ENCODE assay signal across 12 cellular contexts in the genomic region with DNA sequence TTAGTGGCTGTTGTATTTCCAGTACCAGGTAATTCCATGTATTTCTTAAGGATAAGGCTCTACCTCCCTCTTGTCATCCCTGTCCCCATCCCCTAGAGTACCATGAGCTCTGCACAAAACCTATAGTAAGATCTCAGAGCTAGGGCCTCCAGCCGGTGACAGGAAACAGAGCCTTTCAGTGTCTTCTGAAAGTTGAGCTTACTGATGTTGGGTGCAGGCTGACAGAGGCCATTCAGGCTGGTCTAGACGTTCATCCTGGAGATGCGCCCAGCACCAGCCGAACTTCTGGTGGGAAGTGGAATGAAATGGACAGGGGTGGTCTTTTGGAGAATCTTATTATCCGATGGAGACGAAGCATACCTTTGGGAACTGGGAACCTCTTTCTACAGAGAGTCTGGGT. TPM values are rescaled to one million over a fixed set of nuclear protein-coding genes. Genes with fewer than 3 reads are reported as not detected.
DNase-seq lines count a peak whose midpoint lies in the region; ATAC-seq and TF ChIP-seq lines count a peak whose summit lies in the region.
"Had no signal": no experiment of that assay in that cellular context is flagged by ENCODE, and none has a peak within 500 bp of the region (broad histone marks: within the 10 kb centered on the region; RNA-seq: fewer than 3 reads in every experiment).

No MANE protein-coding gene starts in this region.

- peak overlapping the region; percentile 92 for H3K27ac Mint-ChIP-seq in Caco-2 (ENCODE audit: unreplicated experiment)

- no peaks in the 10 kb centered on the region for H3F3A ChIP-seq in GM23248 (ENCODE audit: insufficient read depth)
- H3F3A ChIP-seq in PC-9 (ENCODE audit: insufficient read depth, low read depth) = no peaks in the 10 kb centered on the region

- H3K36me3 ChIP-seq in Caco-2 (ENCODE audit: control insufficient read depth, insufficient read depth, low read length) (no peaks in the 10 kb centered on the region), GM23248 (ENCODE audit: low read depth) (no peaks in the 10 kb centered on the region), PC-9 (ENCODE audit: low read depth) (no peaks in the 10 kb centered on the region)

- no peaks in the 10 kb centered on the region for H3K27me3 ChIP-seq in Caco-2 (replicated peaks; ENCODE audit: control insufficient read depth, insufficient read depth, low read length)
- H3K27me3 ChIP-seq in GM23248 (replicated peaks; ENCODE audit: insufficient read depth) = no peaks in the 10 kb centered on the region; the same call in 1 of the 2 replicates
- no peaks in the 10 kb centered on the region for H3K27me3 ChIP-seq in PC-9 (ENCODE audit: insufficient read depth, low read depth)

- POLR2A ChIA-PET in Caco-2 (lab: Charles Lee) = no interaction called here
- POLR2A ChIA-PET in RWPE1 (lab: Yijun Ruan, JAX; ENCODE audit: low non-redundant PET) = no interaction called here
- POLR2A ChIA-PET in PC-9 (lab: Charles Lee; ENCODE audit: unreplicated experiment) = no interaction called here

- H3K4me2 ChIP-seq in GM23248 (ENCODE audit: unreplicated experiment) (no peak overlapping the region), PC-9 (no peak overlapping the region)
- H3K4me2 ChIP-seq: KMS-11 had no signal

- no peaks in the 10 kb centered on the region for H3K79me2 ChIP-seq in GM23248 (ENCODE audit: insufficient read depth)
- no peaks in the 10 kb centered on the region for H3K79me2 ChIP-seq in PC-9 (ENCODE audit: low read depth)

- H3K4me1 ChIP-seq in Caco-2 (peaks cover 40% of the 10 kb centered on the region), GM23248 (ENCODE audit: insufficient read depth) (no peaks in the 10 kb centered on the region), PC-9 (replicated peaks; ENCODE audit: insufficient read depth) (no peaks in the 10 kb centered on the region; the same call in 1 of the 2 replicates)

- peaks cover 69% of the 10 kb centered on the region for H3K4me1 Mint-ChIP-seq in Caco-2 (ENCODE audit: low read depth, unreplicated experiment)

- 73 to 75% methylated on average over 6 of the region's 6 CpGs for WGBS in GM23248 (ENCODE audit: low coverage in 1 of 2, low lambda C conversion rate in 2 of 2, missing lambda C conversion rate in 2 of 2), 2 experiments

- no peak overlapping the region for H2AFZ ChIP-seq in GM23248
- no peak overlapping the region for H2AFZ ChIP-seq in PC-9

- H3K9me2 ChIP-seq in GM23248 (ENCODE audit: insufficient read depth) (no peaks in the 10 kb centered on the region), PC-9 (ENCODE audit: insufficient read depth) (no peaks in the 10 kb centered on the region)

- H3K27me3 Mint-ChIP-seq in Caco-2 (ENCODE audit: insufficient read depth, unreplicated experiment) = no peaks in the 10 kb centered on the region

- H3K4me3 ChIP-seq in Caco-2 (ENCODE audit: low read depth, low read length) (no peak overlapping the region), GM23248 (no peak overlapping the region), PC-9 (no peak overlapping the region)

- H4K20me1 ChIP-seq in GM23248 (ENCODE audit: insufficient read depth) (no peaks in the 10 kb centered on the region), PC-9 (ENCODE audit: insufficient read depth) (no peaks in the 10 kb centered on the region)

- TF ChIP-seq CTCF in Caco-2 (IDR thresholded peaks at IDR 0.05; ENCODE audit: insufficient read depth in 1 of 2, low read depth in 1 of 2, low read length in 1 of 2, severe bottlenecking in 1 of 2, unreplicated experiment in 1 of 2) (no peak), RWPE1 (conservative IDR thresholded peaks at IDR 0.05; ENCODE audit: low read depth) (no peak), PC-9 (conservative IDR thresholded peaks at IDR 0.05) (no peak)

- in situ Hi-C loops in GM23248 (cut with MboI) = no loop called here

- H3K9me3 Mint-ChIP-seq in Caco-2 (ENCODE audit: unreplicated experiment) = no peaks in the 10 kb centered on the region

- ATAC-seq in HG02763 (IDR thresholded peaks at IDR 0.05; ENCODE audit: unreplicated experiment) (peak; percentile 65), HG03521 (IDR thresholded peaks at IDR 0.05; ENCODE audit: unreplicated experiment) (peak; percentile 55)

- H3K9ac ChIP-seq in GM23248 = no peak overlapping the region
- H3K9ac ChIP-seq: KMS-11 had no signal

- CTCF ChIA-PET in Caco-2 (lab: Charles Lee) = interaction anchor here (0.7 to 0.9 kb wide), 2 partner anchors 16 to 431 kb away, joined by 4 to 7 read pairs; no protein-coding TSS in a partner anchor
- CTCF ChIA-PET in RWPE1 (lab: Yijun Ruan, JAX) = interaction anchor here (0.5 to 0.6 kb wide), 2 partner anchors 71 to 1384 kb away, joined by 3 read pairs; no protein-coding TSS in a partner anchor
- CTCF ChIA-PET in PC-9 (lab: Charles Lee) = no interaction called here

- no peak overlapping the region for H3K4me3 Mint-ChIP-seq in Caco-2 (ENCODE audit: unreplicated experiment)

- no peak for DNase-seq in Caco-2
- peak; percentile 47 for DNase-seq in GM19240 (ENCODE audit: insufficient read length, low spot score)
- no peak for DNase-seq in GM23248
- no peak for DNase-seq in T-helper 1 cell
- DNase-seq in RWPE1 (ENCODE audit: low spot score) = no peak
- no peak for DNase-seq in PC-9
- DNase-seq: activated effector memory CD4-positive, alpha-beta T cell treated with Interleukin-2 at 50 U/mL for 16 hours; glutamatergic neuron; NK-92 treated with Interleukin-12 subunit alpha and Interleukin-12 subunit beta, amount 100 ng/mL, for 24 hours had no signal

- H3K36me3 Mint-ChIP-seq in Caco-2 (ENCODE audit: insufficient read depth, unreplicated experiment) = no peaks in the 10 kb centered on the region

- intact Hi-C loops in Caco-2 (cut with micrococcal nuclease; ENCODE audit: unreplicated experiment) = loop anchor here (5.0 kb wide), 2 partner anchors 146 to 311 kb away; a partner anchor contains a TSS
- intact Hi-C loops in PC-9 (cut with micrococcal nuclease; ENCODE audit: unreplicated experiment) = no loop called here

- no TSS peak for BruUV-seq in Caco-2 (replicated peaks; lab: Mats Ljungman, UMichigan)
- BruUV-seq in PC-9 (replicated peaks; lab: Mats Ljungman, UMichigan) = no TSS peak

- no peaks in the 10 kb centered on the region for H3K9me3 ChIP-seq in Caco-2
- H3K9me3 ChIP-seq in GM23248 (ENCODE audit: low read depth) = no peaks in the 10 kb centered on the region
- H3K9me3 ChIP-seq in PC-9 (ENCODE audit: insufficient read depth, low read depth) = no peaks in the 10 kb centered on the region

- no peak overlapping the region for H3K27ac ChIP-seq in GM23248
- H3K27ac ChIP-seq in RWPE1 = no peak overlapping the region
- no peak overlapping the region for H3K27ac ChIP-seq in PC-9
- H3K27ac ChIP-seq: KMS-11 had no signal

RNA-seq across cellular contexts. Expression of a gene that starts 16.7 kb away (rescaled TPM):
- total RNA-seq in Caco-2 (2022) (28.5 and 35.8 TPM in 2 replicates), PC-9 (2021) (10.0 and 12.7 TPM in 2 replicates)
- 3.9 and 6.8 TPM in 2 replicates for total RNA-seq in GM23248 (2014; rRNA removed; shearing (Covaris generic))
- polyA plus RNA-seq in GM23248 (2016; fragmentation: Nextera tagmentation; extraction: Ambion mirVana) = 11.4 and 11.5 TPM in 2 replicates
